Comparison of ENCODE assay signal across 17 cellular contexts in the genomic region with DNA sequence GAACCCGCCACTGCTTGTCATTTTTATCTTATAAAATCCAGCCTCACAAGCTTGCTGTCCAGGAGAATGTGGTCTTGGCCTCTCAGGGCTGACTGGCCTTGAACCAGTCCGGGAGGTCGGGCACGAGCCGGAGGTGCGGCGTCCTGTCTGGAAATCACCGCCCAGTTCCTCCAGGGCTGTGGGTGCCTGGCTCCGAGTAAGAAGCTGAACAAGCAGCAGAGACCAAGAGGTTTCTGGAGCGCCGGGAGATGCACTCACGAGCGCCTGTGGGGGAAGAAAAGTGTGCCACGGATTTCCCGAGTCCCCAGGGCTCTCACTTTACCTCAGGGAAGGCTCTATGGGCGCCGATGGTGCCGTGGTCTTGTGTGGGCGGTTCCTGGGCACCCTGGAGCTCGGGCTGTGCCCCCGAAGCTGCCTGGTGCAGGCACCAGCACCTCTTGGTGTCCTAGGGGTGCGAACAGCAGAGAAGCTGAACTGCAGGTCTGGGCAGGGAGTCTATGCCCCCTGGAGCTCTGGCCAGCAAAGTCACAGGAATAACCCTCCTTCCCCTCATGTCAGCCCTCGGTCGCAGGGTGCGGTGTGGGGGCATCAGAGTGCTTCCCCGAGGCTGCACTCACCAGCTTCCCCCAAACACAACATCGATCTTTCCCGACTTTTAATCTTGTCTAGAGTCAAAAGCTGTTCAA. TPM values are rescaled to one million over a fixed set of nuclear protein-coding genes. Genes with fewer than 3 reads are reported as not detected.
A peak's percentile ranks its signal among the peaks of the same experiment; 100 is the strongest.
DNase-seq lines count a peak whose midpoint lies in the region; ATAC-seq and TF ChIP-seq lines count a peak whose summit lies in the region.
"Had no signal": no experiment of that assay in that cellular context is flagged by ENCODE, and none has a peak within 500 bp of the region (broad histone marks: within the 10 kb centered on the region; RNA-seq: fewer than 3 reads in every experiment).

No MANE protein-coding gene starts in this region.

- CTCF ChIA-PET in HCT116 (lab: Charles Lee) = no interaction called here
- CTCF ChIA-PET in RWPE1 (lab: Yijun Ruan, JAX) = interaction anchor here (0.6 to 1.4 kb wide), 2 partner anchors 21 to 133 kb away, joined by 3 read pairs; no protein-coding TSS in a partner anchor

- H3K36me3 ChIP-seq in HCT116 (ENCODE audit: control insufficient read depth in 1 of 2, insufficient read depth in 2 of 2, low read length in 2 of 2) (peaks cover 4 to 10% of the 10 kb centered on the region in 2 experiments; a peak in 2 of 4 replicates), skeletal muscle satellite cell (ENCODE audit: insufficient read depth, low read length) (peaks cover 5% of the 10 kb centered on the region), mesendoderm (ENCODE audit: control insufficient read depth, insufficient read depth, low read length) (no peaks in the 10 kb centered on the region)
- H3K36me3 ChIP-seq: brain microvascular endothelial cell had no signal

- POLR2A ChIA-PET in HCT116 (lab: Charles Lee) (interaction anchor here (0.6 kb wide), 1 partner anchor 128 kb away, joined by 4 read pairs; no protein-coding TSS in a partner anchor), RWPE1 (lab: Yijun Ruan, JAX; ENCODE audit: low non-redundant PET) (no interaction called here)

- peaks cover 4 to 10% of the 10 kb centered on the region in 2 experiments; a peak in 2 of 4 replicates for H3K9me3 ChIP-seq in HCT116 (ENCODE audit: control insufficient read depth in 1 of 2, insufficient read depth in 1 of 2, low read depth in 1 of 2, low read length in 2 of 2)
- H3K9me3 ChIP-seq in skeletal muscle satellite cell (replicated peaks; ENCODE audit: low read length) = no peaks in the 10 kb centered on the region

- H3K23ac ChIP-seq in mesendoderm (ENCODE audit: low read length) = no peak overlapping the region

- H3K79me2 ChIP-seq in HCT116 (ENCODE audit: insufficient read depth, low read length) = peaks cover 33% of the 10 kb centered on the region
- H3K79me2 ChIP-seq in mesendoderm (ENCODE audit: control insufficient read depth, insufficient read depth, low read length) = no peaks in the 10 kb centered on the region

- no peak overlapping the region for H3K18ac ChIP-seq in mesendoderm (ENCODE audit: low read length)

- H3K4ac ChIP-seq in mesendoderm (ENCODE audit: low read depth, low read length) = no peak overlapping the region

- H2BK5ac ChIP-seq in mesendoderm (ENCODE audit: low read length) = no peak overlapping the region

- H3K9me2 ChIP-seq in HCT116 (ENCODE audit: insufficient read depth) = no peaks in the 10 kb centered on the region

- no peak overlapping the region for H3K9ac ChIP-seq in HCT116 (ENCODE audit: low read length)
- no peak overlapping the region for H3K9ac ChIP-seq in skeletal muscle satellite cell (ENCODE audit: low read depth, low read length)
- no peak overlapping the region for H3K9ac ChIP-seq in mesendoderm (ENCODE audit: low read length)

- intact Hi-C loops in HCT116 (cut with micrococcal nuclease) = no loop called here

- H2BK120ac ChIP-seq in mesendoderm (ENCODE audit: low read depth, low read length) = no peak overlapping the region

- no peak for ATAC-seq in HCT116
- ATAC-seq in GM19467 (IDR thresholded peaks at IDR 0.05; ENCODE audit: unreplicated experiment) = no peak
- ATAC-seq: natural killer cell had no signal

- no peaks in the 10 kb centered on the region for H4K20me1 ChIP-seq in HCT116 (ENCODE audit: insufficient read depth)

- H4K5ac ChIP-seq in mesendoderm (ENCODE audit: low read length) = no peak overlapping the region

- no TSS peak for BruUV-seq in HCT116 (replicated peaks; lab: Mats Ljungman, UMichigan)

- H3K27me3 ChIP-seq in HCT116 (ENCODE audit: insufficient read depth, low read length) (no peaks in the 10 kb centered on the region), skeletal muscle satellite cell (ENCODE audit: control insufficient read depth, insufficient read depth, low read length) (no peaks in the 10 kb centered on the region), mesendoderm (ENCODE audit: insufficient read depth, low read length, poor library complexity) (no peaks in the 10 kb centered on the region)
- H3K27me3 ChIP-seq: brain microvascular endothelial cell had no signal

- no peak for TF ChIP-seq POLR2A in HCT116 (IDR thresholded peaks at IDR 0.05; ENCODE audit: borderline replicate concordance, extremely low read depth, insufficient read depth, insufficient read length)

- H2AFZ ChIP-seq in HCT116 (ENCODE audit: low read depth, low read length, poor library complexity, severe bottlenecking) = no peak overlapping the region

- H3K4me1 ChIP-seq in HCT116 (ENCODE audit: control insufficient read depth in 1 of 2, insufficient read depth in 2 of 2, low read length in 2 of 2) = peaks cover 9 to 23% of the 10 kb centered on the region in 2 experiments
- H3K4me1 ChIP-seq in skeletal muscle satellite cell (ENCODE audit: control insufficient read depth, insufficient read depth, low read length) = peaks cover 27% of the 10 kb centered on the region
- H3K4me1 ChIP-seq in mesendoderm (ENCODE audit: control insufficient read depth, low read depth, low read length) = no peaks in the 10 kb centered on the region

- H4K8ac ChIP-seq in mesendoderm (ENCODE audit: low read depth, low read length) = no peak overlapping the region

- no peak for TF ChIP-seq RAD21 in HCT116 (IDR thresholded peaks at IDR 0.05; ENCODE audit: low read depth)

- DNase-seq in HCT116 (ENCODE audit: low read depth, low spot score) = no peak
- no peak for DNase-seq in RWPE1 (ENCODE audit: low spot score)
- peak; percentile 34 for DNase-seq in fibroblast of pulmonary artery (ENCODE audit: low read depth)
- no peak for DNase-seq in NCI-H510A treated with DMSO at 0.1 percent for 48 hours (lab: John Stamatoyannopoulos, UW)
- no peak for DNase-seq in cerebellar cortex (ENCODE audit: low spot score)
- no peak for DNase-seq in mesendoderm
- DNase-seq: activated CD4-positive, alpha-beta T cell treated with anti-CD3 and anti-CD28 coated beads for 4 hours; activated CD8-positive, alpha-beta memory T cell treated with anti-CD3 and anti-CD28 coated beads, Interleukin-2, amount 50 U/mL, for 4 hours; activated naive CD4-positive, alpha-beta T cell treated with anti-CD3 and anti-CD28 coated beads for 36 hours; effector CD4-positive, alpha-beta T cell; GDM1; natural killer cell; NCI-H1694 treated with DMSO at 0.1 percent for 48 hours; NCI-H446 treated with DMSO at 0.1 percent for 48 hours had no signal

- H3K27ac ChIP-seq in HCT116 (ENCODE audit: low read depth, low read length) (no peak overlapping the region; the same call in 1 of the 2 replicates), RWPE1 (peak overlapping the region; percentile 1), mesendoderm (ENCODE audit: low read depth, low read length) (no peak overlapping the region)
- H3K27ac ChIP-seq: brain microvascular endothelial cell had no signal

- RAD21 ChIA-PET in HCT116 (lab: Charles Lee; ENCODE audit: low non-redundant PET in 1 of 2, low total read pairs in 2 of 2, uncharacterized antibody in 2 of 2, unreplicated experiment in 2 of 2) = no interaction called here

- H3K4me3 ChIP-seq in HCT116 (replicated peaks in 1 of 2; ENCODE audit: low read depth in 1 of 2, low read length in 2 of 2) (no peak overlapping the region), fibroblast of pulmonary artery (replicated peaks; ENCODE audit: low read depth, low read length) (no peak overlapping the region), skeletal muscle satellite cell (ENCODE audit: low read length) (no peak overlapping the region), mesendoderm (ENCODE audit: low read length) (no peak overlapping the region)

- TF ChIP-seq CTCF in HCT116 (IDR thresholded peaks at IDR 0.05 in 2 of 3, conservative IDR thresholded peaks at IDR 0.05 in 1 of 3; ENCODE audit: borderline replicate concordance in 1 of 3, insufficient read depth in 1 of 3, low read depth in 2 of 3, low read length in 2 of 3) (no peak), RWPE1 (conservative IDR thresholded peaks at IDR 0.05; ENCODE audit: low read depth) (no peak), fibroblast of pulmonary artery (IDR thresholded peaks at IDR 0.05; ENCODE audit: low read length, missing control alignments) (no peak)

- peak overlapping the region; percentile 32; the same call in 1 of the 2 replicates for H3K4me2 ChIP-seq in HCT116 (ENCODE audit: low read length)
- peak overlapping the region; percentile 48 for H3K4me2 ChIP-seq in skeletal muscle satellite cell (ENCODE audit: low read length)
- no peak overlapping the region for H3K4me2 ChIP-seq in mesendoderm (ENCODE audit: low read length)

- no peak overlapping the region for H2BK15ac ChIP-seq in mesendoderm (replicated peaks; ENCODE audit: low read depth)

- WGBS in mesendoderm (ENCODE audit: extremely low coverage, insufficient coverage, low lambda C conversion rate) = no CpG with 5 or more reads among the region's 28 CpGs

- no peaks in the 10 kb centered on the region for H3K79me1 ChIP-seq in mesendoderm (ENCODE audit: low read length)

- H3K56ac ChIP-seq in mesendoderm (ENCODE audit: low read length) = no peak overlapping the region

- no peak overlapping the region for H2AK5ac ChIP-seq in mesendoderm (ENCODE audit: low read length)

TF ChIP-seq in HCT116, 20 proteins besides CTCF, POLR2A, EP300 and RAD21 (continues in another document):
- TF ChIP-seq, protein P1, sequence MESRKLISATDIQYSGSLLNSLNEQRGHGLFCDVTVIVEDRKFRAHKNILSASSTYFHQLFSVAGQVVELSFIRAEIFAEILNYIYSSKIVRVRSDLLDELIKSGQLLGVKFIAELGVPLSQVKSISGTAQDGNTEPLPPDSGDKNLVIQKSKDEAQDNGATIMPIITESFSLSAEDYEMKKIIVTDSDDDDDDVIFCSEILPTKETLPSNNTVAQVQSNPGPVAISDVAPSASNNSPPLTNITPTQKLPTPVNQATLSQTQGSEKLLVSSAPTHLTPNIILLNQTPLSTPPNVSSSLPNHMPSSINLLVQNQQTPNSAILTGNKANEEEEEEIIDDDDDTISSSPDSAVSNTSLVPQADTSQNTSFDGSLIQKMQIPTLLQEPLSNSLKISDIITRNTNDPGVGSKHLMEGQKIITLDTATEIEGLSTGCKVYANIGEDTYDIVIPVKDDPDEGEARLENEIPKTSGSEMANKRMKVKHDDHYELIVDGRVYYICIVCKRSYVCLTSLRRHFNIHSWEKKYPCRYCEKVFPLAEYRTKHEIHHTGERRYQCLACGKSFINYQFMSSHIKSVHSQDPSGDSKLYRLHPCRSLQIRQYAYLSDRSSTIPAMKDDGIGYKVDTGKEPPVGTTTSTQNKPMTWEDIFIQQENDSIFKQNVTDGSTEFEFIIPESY (IDR thresholded peaks at IDR 0.05; ENCODE audit: extremely low read depth, insufficient replicate concordance, low read length) = no peak
- no peak for TF ChIP-seq ELF1 (IDR thresholded peaks at IDR 0.05; ENCODE audit: borderline replicate concordance, low read depth)
- no peak for TF ChIP-seq CBX3 (IDR thresholded peaks at IDR 0.05; ENCODE audit: low read depth)

RNA-seq across cellular contexts. Expression of a gene that starts 50.0 kb away (rescaled TPM):
- 49.4 TPM for total RNA-seq in HCT116 (2021; ENCODE audit: unreplicated experiment)
- 48.8 and 55.5 TPM in 2 replicates for polyA plus RNA-seq in HCT116 (2012)
- total RNA-seq in skeletal muscle satellite cell (2012; rRNA removed) = 58.3 and 82.6 TPM in 2 replicates
- polyA plus RNA-seq in mesendoderm (2013, experiment 1 of 2) = 3.6 TPM
- 3.8 TPM for polyA plus RNA-seq in mesendoderm (2013, experiment 2 of 2)

RNA-seq across cellular contexts. Expression of a gene that starts 54.9 kb away (rescaled TPM):
- total RNA-seq in HCT116 (2021; ENCODE audit: unreplicated experiment) = 7.7 TPM
- polyA plus RNA-seq in HCT116 (2012) = 3.3 and 3.4 TPM in 2 replicates
- total RNA-seq in skeletal muscle satellite cell (2012; rRNA removed) = 0.87 and 2.5 TPM in 2 replicates
- 0.24 TPM for polyA plus RNA-seq in mesendoderm (2013, experiment 1 of 2)
- 0.20 TPM for polyA plus RNA-seq in mesendoderm (2013, experiment 2 of 2)
